ENCODE assay signal across 1 cellular context in genomic region chr7:3359011-3359410, GRCh38.
TF ChIP-seq lines count a peak whose summit lies in the region.

No MANE protein-coding gene starts in this region.

TF ChIP-seq in HCT116, 20 proteins besides CTCF, POLR2A, EP300 and RAD21 (continued from another document):
- no peak for TF ChIP-seq EZH2phosphoT487 (IDR thresholded peaks at IDR 0.05; ENCODE audit: borderline replicate concordance)
- no peak for TF ChIP-seq JUND (IDR thresholded peaks at IDR 0.05)
- TF ChIP-seq, protein P1, sequence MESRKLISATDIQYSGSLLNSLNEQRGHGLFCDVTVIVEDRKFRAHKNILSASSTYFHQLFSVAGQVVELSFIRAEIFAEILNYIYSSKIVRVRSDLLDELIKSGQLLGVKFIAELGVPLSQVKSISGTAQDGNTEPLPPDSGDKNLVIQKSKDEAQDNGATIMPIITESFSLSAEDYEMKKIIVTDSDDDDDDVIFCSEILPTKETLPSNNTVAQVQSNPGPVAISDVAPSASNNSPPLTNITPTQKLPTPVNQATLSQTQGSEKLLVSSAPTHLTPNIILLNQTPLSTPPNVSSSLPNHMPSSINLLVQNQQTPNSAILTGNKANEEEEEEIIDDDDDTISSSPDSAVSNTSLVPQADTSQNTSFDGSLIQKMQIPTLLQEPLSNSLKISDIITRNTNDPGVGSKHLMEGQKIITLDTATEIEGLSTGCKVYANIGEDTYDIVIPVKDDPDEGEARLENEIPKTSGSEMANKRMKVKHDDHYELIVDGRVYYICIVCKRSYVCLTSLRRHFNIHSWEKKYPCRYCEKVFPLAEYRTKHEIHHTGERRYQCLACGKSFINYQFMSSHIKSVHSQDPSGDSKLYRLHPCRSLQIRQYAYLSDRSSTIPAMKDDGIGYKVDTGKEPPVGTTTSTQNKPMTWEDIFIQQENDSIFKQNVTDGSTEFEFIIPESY (IDR thresholded peaks at IDR 0.05; ENCODE audit: extremely low read depth, insufficient replicate concordance, low read length), result no peak
- TF ChIP-seq, protein P2, sequence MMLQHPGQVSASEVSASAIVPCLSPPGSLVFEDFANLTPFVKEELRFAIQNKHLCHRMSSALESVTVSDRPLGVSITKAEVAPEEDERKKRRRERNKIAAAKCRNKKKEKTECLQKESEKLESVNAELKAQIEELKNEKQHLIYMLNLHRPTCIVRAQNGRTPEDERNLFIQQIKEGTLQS (IDR thresholded peaks at IDR 0.05), result no peak
- TF ChIP-seq SIN3A (IDR thresholded peaks at IDR 0.05; ENCODE audit: low read depth), result no peak
- no peak for TF ChIP-seq POLR2AphosphoS5 (IDR thresholded peaks at IDR 0.05; ENCODE audit: low read depth, low read length)
- TF ChIP-seq YY1 (IDR thresholded peaks at IDR 0.05; ENCODE audit: extremely low read depth, insufficient replicate concordance, low read depth, low read length), result no peak
- TF ChIP-seq EGR1 (IDR thresholded peaks at IDR 0.05; ENCODE audit: low read depth), result no peak
- no peak for TF ChIP-seq ZNF274 (IDR thresholded peaks at IDR 0.05; ENCODE audit: low read depth, low read length)
- TF ChIP-seq FOSL1 (IDR thresholded peaks at IDR 0.05; ENCODE audit: low read depth), result no peak
- TF ChIP-seq SP1 (IDR thresholded peaks at IDR 0.05; ENCODE audit: low read depth), result no peak
- TF ChIP-seq ELF1 (IDR thresholded peaks at IDR 0.05; ENCODE audit: borderline replicate concordance, low read depth), result no peak
- TF ChIP-seq ZFX (IDR thresholded peaks at IDR 0.05), result no peak
TF ChIP-seq in HCT116: peak in this region for 0.
